1 cellular context compared by ENCODE assay signal in genomic region chr3:13477946-13478345, GRCh38.
TF ChIP-seq lines count a peak whose summit lies in the region.

No MANE protein-coding gene starts in this region.

TF ChIP-seq in HEK293, 187 proteins besides CTCF, POLR2A, EP300 and RAD21 (continued from another document):
- no peak for TF ChIP-seq ZNF518A (tag by site-specific recombination; conservative IDR thresholded peaks at IDR 0.05; ENCODE audit: low read depth)
- TF ChIP-seq, protein P1, sequence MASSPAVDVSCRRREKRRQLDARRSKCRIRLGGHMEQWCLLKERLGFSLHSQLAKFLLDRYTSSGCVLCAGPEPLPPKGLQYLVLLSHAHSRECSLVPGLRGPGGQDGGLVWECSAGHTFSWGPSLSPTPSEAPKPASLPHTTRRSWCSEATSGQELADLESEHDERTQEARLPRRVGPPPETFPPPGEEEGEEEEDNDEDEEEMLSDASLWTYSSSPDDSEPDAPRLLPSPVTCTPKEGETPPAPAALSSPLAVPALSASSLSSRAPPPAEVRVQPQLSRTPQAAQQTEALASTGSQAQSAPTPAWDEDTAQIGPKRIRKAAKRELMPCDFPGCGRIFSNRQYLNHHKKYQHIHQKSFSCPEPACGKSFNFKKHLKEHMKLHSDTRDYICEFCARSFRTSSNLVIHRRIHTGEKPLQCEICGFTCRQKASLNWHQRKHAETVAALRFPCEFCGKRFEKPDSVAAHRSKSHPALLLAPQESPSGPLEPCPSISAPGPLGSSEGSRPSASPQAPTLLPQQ (tag by site-specific recombination; IDR thresholded peaks at IDR 0.05) = no peak
- TF ChIP-seq, protein P2, sequence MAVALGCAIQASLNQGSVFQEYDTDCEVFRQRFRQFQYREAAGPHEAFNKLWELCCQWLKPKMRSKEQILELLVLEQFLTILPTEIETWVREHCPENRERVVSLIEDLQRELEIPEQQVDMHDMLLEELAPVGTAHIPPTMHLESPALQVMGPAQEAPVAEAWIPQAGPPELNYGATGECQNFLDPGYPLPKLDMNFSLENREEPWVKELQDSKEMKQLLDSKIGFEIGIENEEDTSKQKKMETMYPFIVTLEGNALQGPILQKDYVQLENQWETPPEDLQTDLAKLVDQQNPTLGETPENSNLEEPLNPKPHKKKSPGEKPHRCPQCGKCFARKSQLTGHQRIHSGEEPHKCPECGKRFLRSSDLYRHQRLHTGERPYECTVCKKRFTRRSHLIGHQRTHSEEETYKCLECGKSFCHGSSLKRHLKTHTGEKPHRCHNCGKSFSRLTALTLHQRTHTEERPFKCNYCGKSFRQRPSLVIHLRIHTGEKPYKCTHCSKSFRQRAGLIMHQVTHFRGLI (tag by site-specific recombination; IDR thresholded peaks at IDR 0.05) = peak; percentile 70; the same call in 1 of the 2 replicates
- TF ChIP-seq ZNF580 (tag by site-specific recombination; IDR thresholded peaks at IDR 0.05) = no peak
- TF ChIP-seq TSHZ1 (tag by site-specific recombination; IDR thresholded peaks at IDR 0.05; ENCODE audit: borderline replicate concordance) = no peak
- TF ChIP-seq BCL6B (tag by site-specific recombination; IDR thresholded peaks at IDR 0.05) = no peak
- peak; percentile 40 for TF ChIP-seq ZNF335 (tag by site-specific recombination; conservative IDR thresholded peaks at IDR 0.05)
- peak; percentile 31; the same call in 1 of the 2 replicates for TF ChIP-seq ZNF600 (tag by site-specific recombination; IDR thresholded peaks at IDR 0.05)
- TF ChIP-seq SETDB1 (IDR thresholded peaks at IDR 0.05; ENCODE audit: insufficient read length, low read length) = no peak
- no peak for TF ChIP-seq BCL11B (tag by site-specific recombination; IDR thresholded peaks at IDR 0.05; ENCODE audit: low read depth)
- no peak for TF ChIP-seq OVOL3 (tag by site-specific recombination; IDR thresholded peaks at IDR 0.05)
- TF ChIP-seq INSM2 (tag by site-specific recombination; IDR thresholded peaks at IDR 0.05) = no peak
- TF ChIP-seq, protein P3, sequence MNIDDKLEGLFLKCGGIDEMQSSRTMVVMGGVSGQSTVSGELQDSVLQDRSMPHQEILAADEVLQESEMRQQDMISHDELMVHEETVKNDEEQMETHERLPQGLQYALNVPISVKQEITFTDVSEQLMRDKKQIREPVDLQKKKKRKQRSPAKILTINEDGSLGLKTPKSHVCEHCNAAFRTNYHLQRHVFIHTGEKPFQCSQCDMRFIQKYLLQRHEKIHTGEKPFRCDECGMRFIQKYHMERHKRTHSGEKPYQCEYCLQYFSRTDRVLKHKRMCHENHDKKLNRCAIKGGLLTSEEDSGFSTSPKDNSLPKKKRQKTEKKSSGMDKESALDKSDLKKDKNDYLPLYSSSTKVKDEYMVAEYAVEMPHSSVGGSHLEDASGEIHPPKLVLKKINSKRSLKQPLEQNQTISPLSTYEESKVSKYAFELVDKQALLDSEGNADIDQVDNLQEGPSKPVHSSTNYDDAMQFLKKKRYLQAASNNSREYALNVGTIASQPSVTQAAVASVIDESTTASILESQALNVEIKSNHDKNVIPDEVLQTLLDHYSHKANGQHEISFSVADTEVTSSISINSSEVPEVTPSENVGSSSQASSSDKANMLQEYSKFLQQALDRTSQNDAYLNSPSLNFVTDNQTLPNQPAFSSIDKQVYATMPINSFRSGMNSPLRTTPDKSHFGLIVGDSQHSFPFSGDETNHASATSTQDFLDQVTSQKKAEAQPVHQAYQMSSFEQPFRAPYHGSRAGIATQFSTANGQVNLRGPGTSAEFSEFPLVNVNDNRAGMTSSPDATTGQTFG (tag by site-specific recombination; IDR thresholded peaks at IDR 0.05; ENCODE audit: borderline replicate concordance) = no peak
- TF ChIP-seq ZNF324 (tag by site-specific recombination; IDR thresholded peaks at IDR 0.05) = no peak
- no peak for TF ChIP-seq ZNF311 (tag by site-specific recombination; IDR thresholded peaks at IDR 0.05; ENCODE audit: borderline replicate concordance)
- no peak for TF ChIP-seq ZNF350 (tag by site-specific recombination; IDR thresholded peaks at IDR 0.05)
- no peak for TF ChIP-seq GLI4 (tag by site-specific recombination; IDR thresholded peaks at IDR 0.05)
- TF ChIP-seq ZBTB20 (tag by site-specific recombination; IDR thresholded peaks at IDR 0.05) = peak; percentile 79
- TF ChIP-seq ZBTB1 (tag by site-specific recombination; IDR thresholded peaks at IDR 0.05) = no peak
